ENCODE assay signal across 2 cellular contexts in the genomic region with DNA sequence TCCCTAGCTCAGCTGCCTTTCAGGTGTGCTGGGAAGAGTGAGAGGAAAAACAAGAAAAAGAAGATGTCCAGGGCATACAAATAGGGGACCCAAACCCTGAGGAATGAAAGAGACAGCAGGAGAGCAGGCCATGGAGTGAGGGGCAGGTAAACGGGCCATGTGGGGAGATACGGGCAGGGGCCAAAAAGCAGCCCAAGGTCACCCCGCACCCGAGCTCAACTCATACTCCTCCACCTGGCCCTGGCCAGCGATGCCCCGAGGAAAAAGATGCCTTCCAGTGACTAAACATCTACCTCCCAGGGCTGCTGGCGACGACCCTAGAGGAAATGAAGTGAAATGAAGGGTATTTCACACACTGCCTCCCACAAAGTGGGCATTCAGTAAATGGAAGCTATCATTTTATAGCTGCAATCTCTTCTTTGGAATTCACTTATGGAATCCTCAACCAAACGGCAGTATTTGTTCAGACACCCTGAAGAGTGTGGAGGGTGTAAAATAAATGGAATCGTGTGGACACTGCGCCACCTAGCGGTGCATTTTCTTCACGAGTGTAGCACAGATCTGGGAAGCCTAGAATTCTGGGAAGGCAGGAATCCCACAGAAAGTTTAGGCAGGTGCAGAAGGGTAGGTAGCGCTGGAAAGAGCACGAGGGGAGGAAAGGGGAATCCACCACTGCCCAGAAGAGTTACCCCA.
TF ChIP-seq lines count a peak whose summit lies in the region.

No MANE protein-coding gene starts in this region.

TF ChIP-seq in GM12891, 5 proteins besides CTCF, POLR2A, EP300 and RAD21:
- TF ChIP-seq POLR2AphosphoS5 (IDR thresholded peaks at IDR 0.05; ENCODE audit: low read depth, low read length), result no peak
- no peak for TF ChIP-seq TAF1 (IDR thresholded peaks at IDR 0.05; ENCODE audit: low read depth, low read length)
- no peak for TF ChIP-seq PAX5 (IDR thresholded peaks at IDR 0.05; ENCODE audit: insufficient read depth, low read length, severe bottlenecking)
- TF ChIP-seq POU2F2 (IDR thresholded peaks at IDR 0.05; ENCODE audit: low read depth, low read length), result no peak
- no peak for TF ChIP-seq SPI1 (IDR thresholded peaks at IDR 0.05; ENCODE audit: low read depth, low read length)

TF ChIP-seq in endothelial cell of umbilical vein, 7 proteins besides CTCF, POLR2A, EP300 and RAD21:
- TF ChIP-seq, protein P1, sequence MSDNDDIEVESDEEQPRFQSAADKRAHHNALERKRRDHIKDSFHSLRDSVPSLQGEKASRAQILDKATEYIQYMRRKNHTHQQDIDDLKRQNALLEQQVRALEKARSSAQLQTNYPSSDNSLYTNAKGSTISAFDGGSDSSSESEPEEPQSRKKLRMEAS (IDR thresholded peaks at IDR 0.05; ENCODE audit: insufficient read depth, insufficient read length), result no peak
- TF ChIP-seq EZH2 (IDR thresholded peaks at IDR 0.05; ENCODE audit: borderline replicate concordance, low read depth, low read length, severe bottlenecking) (no peak), MYC (IDR thresholded peaks at IDR 0.05; ENCODE audit: low read depth, low read length) (no peak), POLR2AphosphoS5 (IDR thresholded peaks at IDR 0.05; ENCODE audit: insufficient read depth, low read depth, low read length) (no peak), JUN (IDR thresholded peaks at IDR 0.05; ENCODE audit: borderline replicate concordance, insufficient read depth, insufficient read length, low read depth) (no peak)
